ENCODE assay signal across 1 cellular context in the genomic region with DNA sequence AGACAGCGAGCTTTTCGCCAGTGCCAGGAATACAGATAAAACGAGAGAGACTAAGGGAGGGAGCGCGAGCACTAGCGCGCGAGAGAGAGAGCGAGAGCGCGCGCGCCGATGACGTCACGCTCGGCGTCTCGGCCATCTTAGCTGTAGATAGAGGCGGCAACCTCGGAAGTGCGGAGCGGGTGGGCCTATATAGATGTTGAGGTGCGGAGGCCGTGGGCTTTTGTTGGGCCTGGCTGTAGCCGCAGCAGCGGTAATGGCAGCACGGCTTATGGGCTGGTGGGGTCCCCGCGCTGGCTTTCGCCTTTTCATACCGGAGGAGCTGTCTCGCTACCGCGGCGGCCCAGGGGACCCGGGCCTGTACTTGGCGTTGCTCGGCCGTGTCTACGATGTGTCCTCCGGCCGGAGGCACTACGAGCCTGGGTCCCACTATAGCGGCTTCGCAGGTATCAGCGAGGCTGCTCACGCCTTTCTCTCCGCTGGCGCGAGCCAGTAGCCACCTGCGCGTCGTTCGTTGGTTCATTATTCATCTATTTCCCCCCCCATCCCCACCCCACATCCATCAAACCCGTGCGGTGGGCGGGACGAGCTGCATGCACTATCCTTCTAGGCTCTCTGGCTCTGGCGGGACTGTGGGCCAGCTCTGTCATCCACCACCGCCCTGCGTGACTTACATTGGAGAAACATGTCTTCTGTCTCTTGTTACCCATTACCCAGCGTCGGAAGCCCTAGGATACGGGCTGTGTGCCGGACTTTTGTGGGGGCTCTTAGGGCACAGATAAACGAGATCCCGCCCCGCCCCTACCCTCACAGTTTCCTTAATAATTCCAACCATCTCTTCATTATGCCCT.
TF ChIP-seq lines count a peak whose summit lies in the region.

No MANE protein-coding gene starts in this region.

TF ChIP-seq in HepG2, 621 proteins besides CTCF, POLR2A, EP300 and RAD21 (continued from another document and continues in another):
- TF ChIP-seq ZNF510 (CRISPR knock-in tag; IDR thresholded peaks at IDR 0.05; ENCODE audit: low read depth), result no peak
- TF ChIP-seq ZSCAN20 (CRISPR knock-in tag; IDR thresholded peaks at IDR 0.05; ENCODE audit: borderline replicate concordance), result no peak
- TF ChIP-seq STAG1 (CRISPR knock-in tag; IDR thresholded peaks at IDR 0.05), result no peak
- TF ChIP-seq SAP130 (CRISPR knock-in tag; IDR thresholded peaks at IDR 0.05; ENCODE audit: low read depth), result peak; percentile 47; the same call in 1 of the 2 replicates
- no peak; the same call in 1 of the 2 replicates for TF ChIP-seq RNF2 (conservative IDR thresholded peaks at IDR 0.05; ENCODE audit: low read depth)
- TF ChIP-seq, protein P1, sequence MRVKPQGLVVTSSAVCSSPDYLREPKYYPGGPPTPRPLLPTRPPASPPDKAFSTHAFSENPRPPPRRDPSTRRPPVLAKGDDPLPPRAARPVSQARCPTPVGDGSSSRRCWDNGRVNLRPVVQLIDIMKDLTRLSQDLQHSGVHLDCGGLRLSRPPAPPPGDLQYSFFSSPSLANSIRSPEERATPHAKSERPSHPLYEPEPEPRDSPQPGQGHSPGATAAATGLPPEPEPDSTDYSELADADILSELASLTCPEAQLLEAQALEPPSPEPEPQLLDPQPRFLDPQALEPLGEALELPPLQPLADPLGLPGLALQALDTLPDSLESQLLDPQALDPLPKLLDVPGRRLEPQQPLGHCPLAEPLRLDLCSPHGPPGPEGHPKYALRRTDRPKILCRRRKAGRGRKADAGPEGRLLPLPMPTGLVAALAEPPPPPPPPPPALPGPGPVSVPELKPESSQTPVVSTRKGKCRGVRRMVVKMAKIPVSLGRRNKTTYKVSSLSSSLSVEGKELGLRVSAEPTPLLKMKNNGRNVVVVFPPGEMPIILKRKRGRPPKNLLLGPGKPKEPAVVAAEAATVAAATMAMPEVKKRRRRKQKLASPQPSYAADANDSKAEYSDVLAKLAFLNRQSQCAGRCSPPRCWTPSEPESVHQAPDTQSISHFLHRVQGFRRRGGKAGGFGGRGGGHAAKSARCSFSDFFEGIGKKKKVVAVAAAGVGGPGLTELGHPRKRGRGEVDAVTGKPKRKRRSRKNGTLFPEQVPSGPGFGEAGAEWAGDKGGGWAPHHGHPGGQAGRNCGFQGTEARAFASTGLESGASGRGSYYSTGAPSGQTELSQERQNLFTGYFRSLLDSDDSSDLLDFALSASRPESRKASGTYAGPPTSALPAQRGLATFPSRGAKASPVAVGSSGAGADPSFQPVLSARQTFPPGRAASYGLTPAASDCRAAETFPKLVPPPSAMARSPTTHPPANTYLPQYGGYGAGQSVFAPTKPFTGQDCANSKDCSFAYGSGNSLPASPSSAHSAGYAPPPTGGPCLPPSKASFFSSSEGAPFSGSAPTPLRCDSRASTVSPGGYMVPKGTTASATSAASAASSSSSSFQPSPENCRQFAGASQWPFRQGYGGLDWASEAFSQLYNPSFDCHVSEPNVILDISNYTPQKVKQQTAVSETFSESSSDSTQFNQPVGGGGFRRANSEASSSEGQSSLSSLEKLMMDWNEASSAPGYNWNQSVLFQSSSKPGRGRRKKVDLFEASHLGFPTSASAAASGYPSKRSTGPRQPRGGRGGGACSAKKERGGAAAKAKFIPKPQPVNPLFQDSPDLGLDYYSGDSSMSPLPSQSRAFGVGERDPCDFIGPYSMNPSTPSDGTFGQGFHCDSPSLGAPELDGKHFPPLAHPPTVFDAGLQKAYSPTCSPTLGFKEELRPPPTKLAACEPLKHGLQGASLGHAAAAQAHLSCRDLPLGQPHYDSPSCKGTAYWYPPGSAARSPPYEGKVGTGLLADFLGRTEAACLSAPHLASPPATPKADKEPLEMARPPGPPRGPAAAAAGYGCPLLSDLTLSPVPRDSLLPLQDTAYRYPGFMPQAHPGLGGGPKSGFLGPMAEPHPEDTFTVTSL (CRISPR knock-in tag; IDR thresholded peaks at IDR 0.05; ENCODE audit: borderline replicate concordance), result no peak
- no peak for TF ChIP-seq HOXA9 (CRISPR knock-in tag; IDR thresholded peaks at IDR 0.05; ENCODE audit: borderline replicate concordance)
- peak; percentile 83 for TF ChIP-seq POLR2AphosphoS5 (IDR thresholded peaks at IDR 0.05; ENCODE audit: low read depth, low read length)
- TF ChIP-seq NRL (CRISPR knock-in tag; IDR thresholded peaks at IDR 0.05; ENCODE audit: borderline replicate concordance), result peak; percentile 66; the same call in 1 of the 2 replicates
- TF ChIP-seq YEATS2 (CRISPR knock-in tag; IDR thresholded peaks at IDR 0.05; ENCODE audit: borderline replicate concordance), result peak; percentile 52; the same call in 1 of the 2 replicates
- TF ChIP-seq DNMT3B (CRISPR knock-in tag; conservative IDR thresholded peaks at IDR 0.05), result no peak
- TF ChIP-seq ZNF773 (CRISPR knock-in tag; IDR thresholded peaks at IDR 0.05; ENCODE audit: borderline replicate concordance), result no peak; the same call in 1 of the 2 replicates
- peak; percentile 24 for TF ChIP-seq CEBPG (CRISPR knock-in tag; IDR thresholded peaks at IDR 0.05)
- TF ChIP-seq REXO4 (CRISPR knock-in tag; IDR thresholded peaks at IDR 0.05; ENCODE audit: borderline replicate concordance), result no peak
- TF ChIP-seq ZNF569 (CRISPR knock-in tag; IDR thresholded peaks at IDR 0.05; ENCODE audit: borderline replicate concordance), result no peak
- TF ChIP-seq, protein P2, sequence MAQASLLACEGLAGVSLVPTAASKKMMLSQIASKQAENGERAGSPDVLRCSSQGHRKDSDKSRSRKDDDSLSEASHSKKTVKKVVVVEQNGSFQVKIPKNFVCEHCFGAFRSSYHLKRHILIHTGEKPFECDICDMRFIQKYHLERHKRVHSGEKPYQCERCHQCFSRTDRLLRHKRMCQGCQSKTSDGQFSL (CRISPR knock-in tag; IDR thresholded peaks at IDR 0.05), result peak; percentile 96
- no peak for TF ChIP-seq RORA (CRISPR knock-in tag; IDR thresholded peaks at IDR 0.05)
- TF ChIP-seq MIER3 (CRISPR knock-in tag; IDR thresholded peaks at IDR 0.05; ENCODE audit: borderline replicate concordance), result no peak
- TF ChIP-seq, protein P3, sequence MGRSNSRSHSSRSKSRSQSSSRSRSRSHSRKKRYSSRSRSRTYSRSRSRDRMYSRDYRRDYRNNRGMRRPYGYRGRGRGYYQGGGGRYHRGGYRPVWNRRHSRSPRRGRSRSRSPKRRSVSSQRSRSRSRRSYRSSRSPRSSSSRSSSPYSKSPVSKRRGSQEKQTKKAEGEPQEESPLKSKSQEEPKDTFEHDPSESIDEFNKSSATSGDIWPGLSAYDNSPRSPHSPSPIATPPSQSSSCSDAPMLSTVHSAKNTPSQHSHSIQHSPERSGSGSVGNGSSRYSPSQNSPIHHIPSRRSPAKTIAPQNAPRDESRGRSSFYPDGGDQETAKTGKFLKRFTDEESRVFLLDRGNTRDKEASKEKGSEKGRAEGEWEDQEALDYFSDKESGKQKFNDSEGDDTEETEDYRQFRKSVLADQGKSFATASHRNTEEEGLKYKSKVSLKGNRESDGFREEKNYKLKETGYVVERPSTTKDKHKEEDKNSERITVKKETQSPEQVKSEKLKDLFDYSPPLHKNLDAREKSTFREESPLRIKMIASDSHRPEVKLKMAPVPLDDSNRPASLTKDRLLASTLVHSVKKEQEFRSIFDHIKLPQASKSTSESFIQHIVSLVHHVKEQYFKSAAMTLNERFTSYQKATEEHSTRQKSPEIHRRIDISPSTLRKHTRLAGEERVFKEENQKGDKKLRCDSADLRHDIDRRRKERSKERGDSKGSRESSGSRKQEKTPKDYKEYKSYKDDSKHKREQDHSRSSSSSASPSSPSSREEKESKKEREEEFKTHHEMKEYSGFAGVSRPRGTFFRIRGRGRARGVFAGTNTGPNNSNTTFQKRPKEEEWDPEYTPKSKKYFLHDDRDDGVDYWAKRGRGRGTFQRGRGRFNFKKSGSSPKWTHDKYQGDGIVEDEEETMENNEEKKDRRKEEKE (IDR thresholded peaks at IDR 0.05), result no peak
- no peak for TF ChIP-seq NFATC3 (CRISPR knock-in tag; IDR thresholded peaks at IDR 0.05)
- TF ChIP-seq ELF4 (CRISPR knock-in tag; IDR thresholded peaks at IDR 0.05; ENCODE audit: borderline replicate concordance), result no peak
- no peak for TF ChIP-seq ZFP62 (CRISPR knock-in tag; IDR thresholded peaks at IDR 0.05)
- no peak; the same call in 1 of the 2 replicates for TF ChIP-seq FOXC1 (CRISPR knock-in tag; IDR thresholded peaks at IDR 0.05; ENCODE audit: borderline replicate concordance)
- TF ChIP-seq, protein P4, sequence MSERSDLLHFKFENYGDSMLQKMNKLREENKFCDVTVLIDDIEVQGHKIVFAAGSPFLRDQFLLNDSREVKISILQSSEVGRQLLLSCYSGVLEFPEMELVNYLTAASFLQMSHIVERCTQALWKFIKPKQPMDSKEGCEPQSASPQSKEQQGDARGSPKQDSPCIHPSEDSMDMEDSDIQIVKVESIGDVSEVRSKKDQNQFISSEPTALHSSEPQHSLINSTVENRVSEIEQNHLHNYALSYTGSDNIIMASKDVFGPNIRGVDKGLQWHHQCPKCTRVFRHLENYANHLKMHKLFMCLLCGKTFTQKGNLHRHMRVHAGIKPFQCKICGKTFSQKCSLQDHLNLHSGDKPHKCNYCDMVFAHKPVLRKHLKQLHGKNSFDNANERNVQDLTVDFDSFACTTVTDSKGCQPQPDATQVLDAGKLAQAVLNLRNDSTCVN (CRISPR knock-in tag; IDR thresholded peaks at IDR 0.05; ENCODE audit: borderline replicate concordance), result peak; percentile 37; the same call in 1 of the 2 replicates
- TF ChIP-seq, protein P5, sequence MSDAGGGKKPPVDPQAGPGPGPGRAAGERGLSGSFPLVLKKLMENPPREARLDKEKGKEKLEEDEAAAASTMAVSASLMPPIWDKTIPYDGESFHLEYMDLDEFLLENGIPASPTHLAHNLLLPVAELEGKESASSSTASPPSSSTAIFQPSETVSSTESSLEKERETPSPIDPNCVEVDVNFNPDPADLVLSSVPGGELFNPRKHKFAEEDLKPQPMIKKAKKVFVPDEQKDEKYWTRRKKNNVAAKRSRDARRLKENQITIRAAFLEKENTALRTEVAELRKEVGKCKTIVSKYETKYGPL (CRISPR knock-in tag; IDR thresholded peaks at IDR 0.05), result no peak; the same call in 1 of the 2 replicates
- TF ChIP-seq SIN3B (IDR thresholded peaks at IDR 0.05; ENCODE audit: low read length), result no peak
- TF ChIP-seq PRMT3 (CRISPR knock-in tag; IDR thresholded peaks at IDR 0.05; ENCODE audit: borderline replicate concordance, low read depth), result no peak
- TF ChIP-seq, protein P6, sequence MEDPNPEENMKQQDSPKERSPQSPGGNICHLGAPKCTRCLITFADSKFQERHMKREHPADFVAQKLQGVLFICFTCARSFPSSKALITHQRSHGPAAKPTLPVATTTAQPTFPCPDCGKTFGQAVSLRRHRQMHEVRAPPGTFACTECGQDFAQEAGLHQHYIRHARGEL (CRISPR knock-in tag; IDR thresholded peaks at IDR 0.05), result no peak
- TF ChIP-seq PAF1 (CRISPR knock-in tag; IDR thresholded peaks at IDR 0.05), result no peak
- TF ChIP-seq KDM3A (CRISPR knock-in tag; IDR thresholded peaks at IDR 0.05; ENCODE audit: low read depth), result no peak; the same call in 1 of the 2 replicates
- TF ChIP-seq, protein P7, sequence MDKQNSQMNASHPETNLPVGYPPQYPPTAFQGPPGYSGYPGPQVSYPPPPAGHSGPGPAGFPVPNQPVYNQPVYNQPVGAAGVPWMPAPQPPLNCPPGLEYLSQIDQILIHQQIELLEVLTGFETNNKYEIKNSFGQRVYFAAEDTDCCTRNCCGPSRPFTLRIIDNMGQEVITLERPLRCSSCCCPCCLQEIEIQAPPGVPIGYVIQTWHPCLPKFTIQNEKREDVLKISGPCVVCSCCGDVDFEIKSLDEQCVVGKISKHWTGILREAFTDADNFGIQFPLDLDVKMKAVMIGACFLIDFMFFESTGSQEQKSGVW (CRISPR knock-in tag; IDR thresholded peaks at IDR 0.05; ENCODE audit: borderline replicate concordance), result no peak
- no peak; the same call in 1 of the 2 replicates for TF ChIP-seq TGIF2 (CRISPR knock-in tag; IDR thresholded peaks at IDR 0.05)
- no peak; the same call in 1 of the 2 replicates for TF ChIP-seq CC2D1A (CRISPR knock-in tag; IDR thresholded peaks at IDR 0.05)
- no peak for TF ChIP-seq NFYB (CRISPR knock-in tag; IDR thresholded peaks at IDR 0.05)
- TF ChIP-seq KDM1A (CRISPR knock-in tag; IDR thresholded peaks at IDR 0.05), result no peak
- no peak for TF ChIP-seq KLF13 (CRISPR knock-in tag; IDR thresholded peaks at IDR 0.05)
- TF ChIP-seq ZNF549 (CRISPR knock-in tag; IDR thresholded peaks at IDR 0.05), result no peak
- TF ChIP-seq SMAD1 (CRISPR knock-in tag; IDR thresholded peaks at IDR 0.05; ENCODE audit: borderline replicate concordance, low read depth), result no peak
- TF ChIP-seq ZNF570 (CRISPR knock-in tag; IDR thresholded peaks at IDR 0.05; ENCODE audit: borderline replicate concordance), result no peak
- no peak for TF ChIP-seq ZNF792 (CRISPR knock-in tag; IDR thresholded peaks at IDR 0.05)
- TF ChIP-seq ATM (IDR thresholded peaks at IDR 0.05; ENCODE audit: borderline replicate concordance), result no peak
- TF ChIP-seq, protein P8, sequence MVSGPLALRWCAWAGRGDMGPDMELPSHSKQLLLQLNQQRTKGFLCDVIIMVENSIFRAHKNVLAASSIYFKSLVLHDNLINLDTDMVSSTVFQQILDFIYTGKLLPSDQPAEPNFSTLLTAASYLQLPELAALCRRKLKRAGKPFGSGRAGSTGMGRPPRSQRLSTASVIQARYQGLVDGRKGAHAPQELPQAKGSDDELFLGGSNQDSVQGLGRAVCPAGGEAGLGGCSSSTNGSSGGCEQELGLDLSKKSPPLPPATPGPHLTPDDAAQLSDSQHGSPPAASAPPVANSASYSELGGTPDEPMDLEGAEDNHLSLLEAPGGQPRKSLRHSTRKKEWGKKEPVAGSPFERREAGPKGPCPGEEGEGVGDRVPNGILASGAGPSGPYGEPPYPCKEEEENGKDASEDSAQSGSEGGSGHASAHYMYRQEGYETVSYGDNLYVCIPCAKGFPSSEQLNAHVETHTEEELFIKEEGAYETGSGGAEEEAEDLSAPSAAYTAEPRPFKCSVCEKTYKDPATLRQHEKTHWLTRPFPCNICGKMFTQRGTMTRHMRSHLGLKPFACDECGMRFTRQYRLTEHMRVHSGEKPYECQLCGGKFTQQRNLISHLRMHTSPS (CRISPR knock-in tag; IDR thresholded peaks at IDR 0.05; ENCODE audit: low read depth), result no peak
- TF ChIP-seq, protein P9, sequence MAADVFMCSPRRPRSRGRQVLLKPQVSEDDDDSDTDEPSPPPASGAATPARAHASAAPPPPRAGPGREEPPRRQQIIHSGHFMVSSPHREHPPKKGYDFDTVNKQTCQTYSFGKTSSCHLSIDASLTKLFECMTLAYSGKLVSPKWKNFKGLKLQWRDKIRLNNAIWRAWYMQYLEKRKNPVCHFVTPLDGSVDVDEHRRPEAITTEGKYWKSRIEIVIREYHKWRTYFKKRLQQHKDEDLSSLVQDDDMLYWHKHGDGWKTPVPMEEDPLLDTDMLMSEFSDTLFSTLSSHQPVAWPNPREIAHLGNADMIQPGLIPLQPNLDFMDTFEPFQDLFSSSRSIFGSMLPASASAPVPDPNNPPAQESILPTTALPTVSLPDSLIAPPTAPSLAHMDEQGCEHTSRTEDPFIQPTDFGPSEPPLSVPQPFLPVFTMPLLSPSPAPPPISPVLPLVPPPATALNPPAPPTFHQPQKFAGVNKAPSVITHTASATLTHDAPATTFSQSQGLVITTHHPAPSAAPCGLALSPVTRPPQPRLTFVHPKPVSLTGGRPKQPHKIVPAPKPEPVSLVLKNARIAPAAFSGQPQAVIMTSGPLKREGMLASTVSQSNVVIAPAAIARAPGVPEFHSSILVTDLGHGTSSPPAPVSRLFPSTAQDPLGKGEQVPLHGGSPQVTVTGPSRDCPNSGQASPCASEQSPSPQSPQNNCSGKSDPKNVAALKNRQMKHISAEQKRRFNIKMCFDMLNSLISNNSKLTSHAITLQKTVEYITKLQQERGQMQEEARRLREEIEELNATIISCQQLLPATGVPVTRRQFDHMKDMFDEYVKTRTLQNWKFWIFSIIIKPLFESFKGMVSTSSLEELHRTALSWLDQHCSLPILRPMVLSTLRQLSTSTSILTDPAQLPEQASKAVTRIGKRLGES (CRISPR knock-in tag; IDR thresholded peaks at IDR 0.05; ENCODE audit: borderline replicate concordance), result no peak
- TF ChIP-seq ZNF547 (CRISPR knock-in tag; IDR thresholded peaks at IDR 0.05), result peak; percentile 43; the same call in 1 of the 2 replicates
- TF ChIP-seq MAF1 (CRISPR knock-in tag; IDR thresholded peaks at IDR 0.05; ENCODE audit: borderline replicate concordance), result no peak
- peak; percentile 63; the same call in 1 of the 2 replicates for TF ChIP-seq ZNF709 (CRISPR knock-in tag; IDR thresholded peaks at IDR 0.05)
